ENCODE assay signal across 17 cellular contexts in the genomic region with DNA sequence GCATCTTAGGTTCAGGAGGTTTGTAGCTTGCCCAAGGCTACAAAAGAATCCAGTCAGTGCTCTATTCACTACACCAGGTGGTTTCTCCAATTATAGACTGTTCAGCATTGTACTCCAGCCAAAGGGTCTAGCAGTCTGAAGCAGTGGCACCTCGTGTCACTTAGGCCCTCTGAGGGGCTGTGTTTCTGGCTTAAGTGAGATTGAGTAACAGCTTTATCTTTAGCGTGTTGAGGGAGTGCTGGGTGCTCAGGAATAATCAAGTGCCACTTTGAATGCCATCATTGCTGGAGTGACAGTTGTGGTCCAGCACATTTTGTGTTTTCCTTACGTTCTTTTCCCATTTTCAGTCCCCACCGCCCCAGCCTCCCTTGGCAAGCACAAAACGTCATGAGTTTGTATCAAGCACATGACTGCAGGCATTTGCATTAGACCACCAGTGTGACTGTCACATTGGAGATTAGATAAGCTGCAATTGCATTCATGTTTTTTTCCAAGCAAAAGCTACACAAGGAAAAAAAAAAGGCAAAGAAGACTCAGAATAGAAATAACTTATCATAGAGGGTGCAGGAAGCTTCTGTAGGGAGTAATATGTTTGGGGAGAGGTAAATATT. TPM values are rescaled to one million over a fixed set of nuclear protein-coding genes. Genes with fewer than 3 reads are reported as not detected.
A peak's percentile ranks its signal among the peaks of the same experiment; 100 is the strongest.
DNase-seq lines count a peak whose midpoint lies in the region; ATAC-seq and TF ChIP-seq lines count a peak whose summit lies in the region.
"Had no signal": no experiment of that assay in that cellular context is flagged by ENCODE, and none has a peak within 500 bp of the region (broad histone marks: within the 10 kb centered on the region; RNA-seq: fewer than 3 reads in every experiment).

No MANE protein-coding gene starts in this region.

- H3K4me2 ChIP-seq in PC-3 (ENCODE audit: low read length) (peak overlapping the region; percentile 46), parathyroid adenoma (ENCODE audit: low read length) (no peak overlapping the region)

- H3F3A ChIP-seq in PC-3 (ENCODE audit: low read length, unreplicated experiment), result no peaks in the 10 kb centered on the region

- H2AFZ ChIP-seq in PC-3 (ENCODE audit: low read length) (no peak overlapping the region), parathyroid adenoma (no peak overlapping the region)

- DNase-seq in PC-3, result no peak
- DNase-seq in globus pallidus (ENCODE audit: low spot score), result peak; percentile 61
- DNase-seq in KG1 (lab: John Stamatoyannopoulos, UW), result no peak
- DNase-seq in NCI-H2171 (lab: John Stamatoyannopoulos, UW), result no peak
- no peak for DNase-seq in spleen
- DNase-seq: activated CD4-positive, alpha-beta T cell treated with anti-CD3 and anti-CD28 coated beads, Interleukin-2, amount 50 U/mL, for 1 hour; activated gamma-delta T cell; cerebellar nuclear complex; NCI-H1105 treated with DMSO at 0.1 percent for 48 hours; NCI-H82; stimulated activated CD4-positive, alpha-beta T cell treated with anti-CD3 and anti-CD28 coated beads, Interleukin-2, amount 100 ng/mL, for 24 hours; stimulated activated naive CD4-positive, alpha-beta T cell had no signal

- POLR2A ChIA-PET in PC-3 (lab: Charles Lee; ENCODE audit: unreplicated experiment), result no interaction called here

- BruUV-seq in PC-3 (replicated peaks; lab: Mats Ljungman, UMichigan), result TSS peak; percentile 35

- H3K36me3 ChIP-seq in PC-3 (ENCODE audit: low read depth, low read length) (no peaks in the 10 kb centered on the region), parathyroid adenoma (ENCODE audit: control insufficient read depth, insufficient read depth, low read length) (no peaks in the 10 kb centered on the region), spleen (peaks cover 0 to 37% (median 0%) of the 10 kb centered on the region in 6 donors)
- H3K36me3 ChIP-seq: neutrophil had no signal

- H3K79me2 ChIP-seq in PC-3 (ENCODE audit: low read length) (no peaks in the 10 kb centered on the region), parathyroid adenoma (no peaks in the 10 kb centered on the region)

- H3K9ac ChIP-seq in PC-3 (ENCODE audit: low read length) (peak overlapping the region; percentile 24; the same call in 1 of the 2 replicates), parathyroid adenoma (no peak overlapping the region)

- H3K4me1 ChIP-seq in PC-3 (ENCODE audit: insufficient read depth, low read length), result peaks cover 36% of the 10 kb centered on the region
- H3K4me1 ChIP-seq in parathyroid adenoma, result peaks cover 39% of the 10 kb centered on the region
- peaks cover 0 to 32% (median 6%) of the 10 kb centered on the region in 6 donors for H3K4me1 ChIP-seq in spleen

- no peaks in the 10 kb centered on the region for H3K27me3 ChIP-seq in PC-3 (ENCODE audit: low read length)
- no peaks in the 10 kb centered on the region for H3K27me3 ChIP-seq in parathyroid adenoma (ENCODE audit: control insufficient read depth, insufficient read depth, low read length)
- peaks cover 0 to 12% (median 0%) of the 10 kb centered on the region in 7 donors for H3K27me3 ChIP-seq in spleen (replicated peaks in 1 of 7)
- H3K27me3 ChIP-seq: neutrophil had no signal

- CTCF ChIA-PET in PC-3 (lab: Charles Lee), result no interaction called here

- intact Hi-C loops in PC-3 (cut with micrococcal nuclease) (no loop called here), spleen (cut with DNase I; ENCODE audit: low total_unique reads) (no loop called here)

- H3K9me3 ChIP-seq in PC-3 (ENCODE audit: low read length) (no peaks in the 10 kb centered on the region), parathyroid adenoma (ENCODE audit: control insufficient read depth, low read length) (no peaks in the 10 kb centered on the region), spleen (no peaks in the 10 kb centered on the region)
- H3K9me3 ChIP-seq: neutrophil had no signal

- no peaks in the 10 kb centered on the region for H4K20me1 ChIP-seq in PC-3 (ENCODE audit: low read length)

- no peak for TF ChIP-seq POLR2A in spleen (IDR thresholded peaks at IDR 0.05)

- H3K4me3 ChIP-seq in PC-3 (ENCODE audit: low read length), result no peak overlapping the region
- no peak overlapping the region for H3K4me3 ChIP-seq in parathyroid adenoma (ENCODE audit: low read depth, low read length)
- H3K4me3 ChIP-seq in spleen, result no peak overlapping the region
- H3K4me3 ChIP-seq: SK-N-MC had no signal

- 71 to 85% (median 80%) methylated on average over 5 of the region's 5 CpGs for WGBS in spleen, 5 donors

- H3K27ac ChIP-seq in PC-3 (ENCODE audit: low read length), result peak overlapping the region; percentile 83
- H3K27ac ChIP-seq in parathyroid adenoma, result peak overlapping the region; percentile 86
- peak overlapping the region in 1 of 8 donors; percentile 15 for H3K27ac ChIP-seq in spleen
- H3K27ac ChIP-seq: neutrophil, SK-N-MC had no signal

- no peaks in the 10 kb centered on the region for H3K9me2 ChIP-seq in PC-3 (replicated peaks; ENCODE audit: low read length)

- ATAC-seq in GM18511 (IDR thresholded peaks at IDR 0.05; ENCODE audit: unreplicated experiment) (peak; percentile 15), PC-3 (no peak), HG02798 (IDR thresholded peaks at IDR 0.05; ENCODE audit: poor library complexity, unreplicated experiment) (no peak)

- TF ChIP-seq CTCF in PC-3 (conservative IDR thresholded peaks at IDR 0.05; ENCODE audit: low read depth, low read length) (no peak), parathyroid adenoma (IDR thresholded peaks at IDR 0.05) (no peak), spleen (IDR thresholded peaks at IDR 0.05 in 8 of 11, conservative IDR thresholded peaks at IDR 0.05 in 3 of 11) (no peak)

RNA-seq across cellular contexts. Expression of gene FNIP2, which starts 58.8 kb away (rescaled TPM):
- total RNA-seq in PC-3 (2014; rRNA removed) (5.2 and 6.7 TPM in 2 replicates), spleen (10 to 100 TPM; 25.0 to 59.1 (median 42.5) TPM)
- polyA plus RNA-seq in spleen, result 1 to 10 TPM; 2.4 to 9.8 (median 3.7) TPM
